In genomic region chr3:183764854-183765731, GRCh38 we compare ENCODE assay signal across 9 cellular contexts.
A peak's percentile ranks its signal among the peaks of the same experiment; 100 is the strongest.
DNase-seq lines count a peak whose midpoint lies in the region; ATAC-seq and TF ChIP-seq lines count a peak whose summit lies in the region.
"Had no signal": no experiment of that assay in that cellular context is flagged by ENCODE, and none has a peak within 500 bp of the region (broad histone marks: within the 10 kb centered on the region; RNA-seq: fewer than 3 reads in every experiment).

No MANE protein-coding gene starts in this region.

- H3K36me3 Mint-ChIP-seq in activated CD8-positive, alpha-beta T cell treated with anti-CD3 and anti-CD28 coated beads, Interleukin-2, amount 10 ng/mL, durations not matched to agents 7 days and 5 days (ENCODE audit: low read depth): peaks cover 35% of the 10 kb centered on the region
- peaks cover 30% of the 10 kb centered on the region for H3K36me3 Mint-ChIP-seq in activated CD8-positive, alpha-beta T cell treated with anti-CD3 and anti-CD28 coated beads for 36 hours (ENCODE audit: low read depth)
- peaks cover 20 to 36% of the 10 kb centered on the region in 2 donors for H3K36me3 Mint-ChIP-seq in stimulated activated naive B cell treated with anti-CD40 and anti-IgM and Interleukin-4, amounts not matched to agents 10 μg/mL and 1 μg/mL and 100 μg/mL, for 72 hours

- H3K27ac ChIP-seq in SK-N-MC: peak overlapping the region; percentile 10; the same call in 1 of the 2 replicates

- H3K4me1 Mint-ChIP-seq in activated CD8-positive, alpha-beta T cell treated with anti-CD3 and anti-CD28 coated beads, Interleukin-2, amount 10 ng/mL, durations not matched to agents 7 days and 5 days (ENCODE audit: low read depth): peaks cover 11% of the 10 kb centered on the region
- H3K4me1 Mint-ChIP-seq in activated CD8-positive, alpha-beta T cell treated with anti-CD3 and anti-CD28 coated beads for 36 hours (ENCODE audit: low read depth): peaks cover 9% of the 10 kb centered on the region
- H3K4me1 Mint-ChIP-seq in stimulated activated naive B cell treated with anti-CD40 and anti-IgM and Interleukin-4, amounts not matched to agents 10 μg/mL and 1 μg/mL and 100 μg/mL, for 72 hours: peaks cover 6 to 10% of the 10 kb centered on the region in 2 donors

- H3K27ac Mint-ChIP-seq in activated CD8-positive, alpha-beta T cell treated with anti-CD3 and anti-CD28 coated beads, Interleukin-2, amount 10 ng/mL, durations not matched to agents 7 days and 5 days: peak overlapping the region; percentile 5
- H3K27ac Mint-ChIP-seq in activated CD8-positive, alpha-beta T cell treated with anti-CD3 and anti-CD28 coated beads for 36 hours: no peak overlapping the region
- peak overlapping the region; percentile 7 for H3K27ac Mint-ChIP-seq in stimulated activated naive B cell treated with anti-CD40 and anti-IgM and Interleukin-4, amounts not matched to agents 10 μg/mL and 1 μg/mL and 100 μg/mL, for 72 hours

- no peak overlapping the region for H3K4me3 ChIP-seq in SK-N-MC
- H3K4me3 ChIP-seq in fibroblast of villous mesenchyme (ENCODE audit: low read depth, low read length): no peak overlapping the region

- intact Hi-C loops in activated CD8-positive, alpha-beta T cell treated with anti-CD3 and anti-CD28 coated beads for 36 hours (cut with micrococcal nuclease): no loop called here

- no peak overlapping the region for H3K9ac ChIP-seq in SK-N-MC (ENCODE audit: insufficient read length)

- CTCF ChIA-PET in activated CD8-positive, alpha-beta T cell treated with anti-CD3 and anti-CD28 coated beads, Interleukin-2, amount 10 ng/mL, durations not matched to agents 7 days and 5 days (lab: Charles Lee): interaction anchor here (0.6 to 5.7 kb wide), 15 partner anchors 8 to 642 kb away, joined by 3 to 53 read pairs (median 5); partner anchors contain the start of gene PARL
- CTCF ChIA-PET in activated CD8-positive, alpha-beta T cell treated with anti-CD3 and anti-CD28 coated beads for 36 hours (lab: Charles Lee): interaction anchor here (0.7 to 2.9 kb wide), 7 partner anchors 8 to 297 kb away, joined by 3 to 11 read pairs (median 3); no protein-coding TSS in a partner anchor

- DNase-seq in activated CD8-positive, alpha-beta T cell treated with anti-CD3 and anti-CD28 coated beads, Interleukin-2, amount 10 ng/mL, durations not matched to agents 7 days and 5 days: no peak
- no peak for DNase-seq in activated CD8-positive, alpha-beta T cell treated with anti-CD3 and anti-CD28 coated beads for 36 hours
- DNase-seq in SK-N-MC (ENCODE audit: low read depth, low spot score): no peak
- DNase-seq in fibroblast of villous mesenchyme (ENCODE audit: low read depth): peak; percentile 94
- no peak for DNase-seq in stimulated activated naive B cell treated with anti-CD40 and anti-IgM and Interleukin-4, amounts not matched to agents 10 μg/mL and 1 μg/mL and 100 μg/mL, for 72 hours
- no peak for DNase-seq in NCI-H524 (lab: John Stamatoyannopoulos, UW)
- DNase-seq: caudate nucleus had no signal

- H3K27me3 Mint-ChIP-seq in activated CD8-positive, alpha-beta T cell treated with anti-CD3 and anti-CD28 coated beads, Interleukin-2, amount 10 ng/mL, durations not matched to agents 7 days and 5 days (ENCODE audit: low read depth): no peaks in the 10 kb centered on the region
- no peaks in the 10 kb centered on the region for H3K27me3 Mint-ChIP-seq in activated CD8-positive, alpha-beta T cell treated with anti-CD3 and anti-CD28 coated beads for 36 hours
- no peaks in the 10 kb centered on the region for H3K27me3 Mint-ChIP-seq in stimulated activated naive B cell treated with anti-CD40 and anti-IgM and Interleukin-4, amounts not matched to agents 10 μg/mL and 1 μg/mL and 100 μg/mL, for 72 hours

- POLR2A ChIA-PET in activated CD8-positive, alpha-beta T cell treated with anti-CD3 and anti-CD28 coated beads, Interleukin-2, amount 10 ng/mL, durations not matched to agents 7 days and 5 days (lab: Charles Lee): no interaction called here
- POLR2A ChIA-PET in activated CD8-positive, alpha-beta T cell treated with anti-CD3 and anti-CD28 coated beads for 36 hours (lab: Charles Lee): interaction anchor here (0.9 kb wide), 1 partner anchor 13 kb away, joined by 4 read pairs; no protein-coding TSS in a partner anchor

- H3K9me3 ChIP-seq in SK-N-MC (ENCODE audit: low read depth, low read length): no peaks in the 10 kb centered on the region

- ATAC-seq in activated CD8-positive, alpha-beta T cell treated with anti-CD3 and anti-CD28 coated beads, Interleukin-2, amount 10 ng/mL, durations not matched to agents 7 days and 5 days: no peak
- ATAC-seq in activated CD8-positive, alpha-beta T cell treated with anti-CD3 and anti-CD28 coated beads for 36 hours: no peak
- peak in 1 of 2 donors; percentile 54 for ATAC-seq in stimulated activated naive B cell treated with anti-CD40 and anti-IgM and Interleukin-4, amounts not matched to agents 10 μg/mL and 1 μg/mL and 100 μg/mL, for 72 hours (replicated peaks)
- ATAC-seq in HG02938 (IDR thresholded peaks at IDR 0.05; ENCODE audit: unreplicated experiment) (no peak), GM21717 (IDR thresholded peaks at IDR 0.05; ENCODE audit: unreplicated experiment) (no peak)

- H3K36me3 ChIP-seq in SK-N-MC (ENCODE audit: insufficient read depth, low read length): peaks cover 69% of the 10 kb centered on the region

- no peaks in the 10 kb centered on the region for H3K9me3 Mint-ChIP-seq in activated CD8-positive, alpha-beta T cell treated with anti-CD3 and anti-CD28 coated beads, Interleukin-2, amount 10 ng/mL, durations not matched to agents 7 days and 5 days (ENCODE audit: insufficient read depth)
- H3K9me3 Mint-ChIP-seq in activated CD8-positive, alpha-beta T cell treated with anti-CD3 and anti-CD28 coated beads for 36 hours: no peaks in the 10 kb centered on the region
- no peaks in the 10 kb centered on the region for H3K9me3 Mint-ChIP-seq in stimulated activated naive B cell treated with anti-CD40 and anti-IgM and Interleukin-4, amounts not matched to agents 10 μg/mL and 1 μg/mL and 100 μg/mL, for 72 hours

- TF ChIP-seq CTCF in activated CD8-positive, alpha-beta T cell treated with anti-CD3 and anti-CD28 coated beads for 36 hours (IDR thresholded peaks at IDR 0.05): no peak
- TF ChIP-seq CTCF in fibroblast of villous mesenchyme (IDR thresholded peaks at IDR 0.05; ENCODE audit: insufficient read depth, low read depth, low read length): no peak

- no peak overlapping the region for H3K4me3 Mint-ChIP-seq in activated CD8-positive, alpha-beta T cell treated with anti-CD3 and anti-CD28 coated beads, Interleukin-2, amount 10 ng/mL, durations not matched to agents 7 days and 5 days
- H3K4me3 Mint-ChIP-seq in activated CD8-positive, alpha-beta T cell treated with anti-CD3 and anti-CD28 coated beads for 36 hours: no peak overlapping the region
- H3K4me3 Mint-ChIP-seq in stimulated activated naive B cell treated with anti-CD40 and anti-IgM and Interleukin-4, amounts not matched to agents 10 μg/mL and 1 μg/mL and 100 μg/mL, for 72 hours: no peak overlapping the region
